Comparison of ENCODE assay signal across 3 cellular contexts in the genomic region with DNA sequence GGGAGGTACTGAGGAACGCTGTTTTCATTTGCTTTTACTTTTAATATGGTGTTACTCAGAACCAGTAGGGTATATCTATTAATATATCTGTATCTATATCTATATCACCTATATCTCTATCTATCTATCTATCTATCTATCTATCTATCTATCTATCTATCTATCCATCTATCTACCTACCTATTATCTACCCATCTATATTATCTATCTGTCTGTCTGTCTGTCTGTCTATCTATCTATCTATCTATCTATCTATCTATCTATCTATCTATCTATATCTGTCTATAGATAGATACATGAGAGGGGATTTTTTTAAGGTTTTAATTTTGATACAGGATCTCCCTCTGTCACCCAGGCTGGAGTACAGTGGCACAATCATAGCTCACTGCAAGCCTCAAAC. TPM values are rescaled to one million over a fixed set of nuclear protein-coding genes. Genes with fewer than 3 reads are reported as not detected.
"Had no signal": no experiment of that assay in that cellular context is flagged by ENCODE, and none has a peak within 500 bp of the region (broad histone marks: within the 10 kb centered on the region; RNA-seq: fewer than 3 reads in every experiment).

No MANE protein-coding gene starts in this region.

RNA-seq across cellular contexts. Expression of gene GDNF, which starts 23.1 kb away (rescaled TPM):
- total RNA-seq: PC-3, Right ventricle myocardium inferior, Right ventricle myocardium superior had no signal
